24 cellular contexts compared by ENCODE assay signal in the genomic region with DNA sequence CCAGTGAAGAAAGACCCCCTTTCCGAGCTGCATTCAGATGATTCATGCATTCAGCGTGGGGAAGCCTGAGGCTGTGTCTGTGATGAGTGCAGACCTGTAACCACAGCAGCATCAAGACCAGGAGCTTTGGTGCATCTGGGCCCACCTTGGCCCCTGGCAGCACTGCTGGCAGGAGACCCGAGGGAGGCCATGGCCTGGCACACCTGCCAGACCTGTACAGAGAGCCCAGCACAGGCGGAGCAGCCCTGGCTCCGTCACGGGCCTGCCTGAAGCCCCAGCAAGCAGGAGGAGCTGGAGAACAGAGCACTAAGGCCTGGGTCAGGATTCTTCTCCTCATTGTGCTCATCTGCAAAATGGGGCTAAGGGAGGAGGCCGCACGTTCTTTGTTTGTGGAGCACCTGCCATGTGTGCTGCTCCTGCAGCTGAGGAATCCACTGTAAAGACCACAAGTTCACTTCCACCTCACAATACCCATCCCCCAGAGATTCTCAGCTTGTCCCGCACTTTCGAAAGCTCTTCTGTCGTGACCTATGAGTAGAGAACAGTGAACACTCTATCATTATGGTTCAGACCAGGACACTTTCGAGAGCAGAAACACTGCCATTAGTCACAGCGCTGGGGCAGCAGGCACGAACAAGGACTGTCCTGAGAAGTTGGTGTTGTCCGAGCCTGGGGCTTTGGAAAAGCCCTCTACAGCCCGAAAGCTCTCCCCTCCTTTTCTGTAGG.
"Had no signal": no experiment of that assay in that cellular context is flagged by ENCODE, and none has a peak within 500 bp of the region (broad histone marks: within the 10 kb centered on the region; RNA-seq: fewer than 3 reads in every experiment).

No MANE protein-coding gene starts in this region.

- ATAC-seq: mucosa of descending colon; naive thymus-derived CD8-positive, alpha-beta T cell; right cardiac atrium; stimulated activated memory B cell treated with anti-CD40 and anti-IgM and Interleukin-4, amounts not matched to agents 10 μg/mL and 1 μg/mL and 100 μg/mL, for 72 hours; stimulated activated naive CD8-positive, alpha-beta T cell treated with anti-CD3 and anti-CD28 coated beads, Interleukin-15, amount 100 ng/mL, for 72 hours had no signal

- H3K36me3 ChIP-seq: left ventricle myocardium inferior, ovary, prostate gland, sigmoid colon, transverse colon, upper lobe of left lung, vagina had no signal

- H3K4me3 ChIP-seq: left ventricle myocardium inferior, mucosa of descending colon, ovary, prostate gland, sigmoid colon, transverse colon, upper lobe of left lung, vagina had no signal

- H3K27ac ChIP-seq: left ventricle myocardium inferior, ovary, prostate gland, sigmoid colon, transverse colon, upper lobe of left lung, vagina had no signal

- H3K9me3 ChIP-seq: left ventricle myocardium inferior, mucosa of descending colon, ovary, prostate gland, sigmoid colon, transverse colon, upper lobe of left lung, vagina had no signal

- H3K27me3 ChIP-seq: ovary, transverse colon, upper lobe of left lung, vagina had no signal

- FAIRE-seq: islet of Langerhans, small intestine had no signal

- DNase-seq: hippocampal formation; immature natural killer cell; left ventricle myocardium inferior; midbrain; mucosa of descending colon; naive thymus-derived CD8-positive, alpha-beta T cell; ovary; retina; right cardiac atrium; sigmoid colon; small intestine; stimulated activated CD4-positive, alpha-beta T cell treated with anti-CD3 and anti-CD28 coated beads, Interleukin-1b, Interleukin-23, amount 100 ng/mL, for 48 hours; stimulated activated CD4-positive, alpha-beta T cell treated with anti-CD3 and anti-CD28 coated beads, Interleukin-2, amount 100 ng/mL, for 48 hours; stimulated activated CD4-positive, alpha-beta T cell treated with anti-CD3 and anti-CD28 coated beads, Interleukin-4, amount 100 ng/mL, for 4 hours; stimulated activated CD8-positive, alpha-beta memory T cell treated with anti-CD3 and anti-CD28 coated beads, Interleukin-4, amount 100 ng/mL, for 48 hours; stimulated activated naive CD4-positive, alpha-beta T cell treated with Interleukin-2 at 50 U/mL for 16 hours; stimulated activated naive CD8-positive, alpha-beta T cell treated with anti-CD3 and anti-CD28 coated beads, Interleukin-15, amount 100 ng/mL, for 72 hours; substantia nigra; transverse colon had no signal

- H3K4me1 ChIP-seq: left ventricle myocardium inferior, prostate gland, sigmoid colon, transverse colon, vagina had no signal
